Comparison of ENCODE assay signal across 11 cellular contexts in the genomic region with DNA sequence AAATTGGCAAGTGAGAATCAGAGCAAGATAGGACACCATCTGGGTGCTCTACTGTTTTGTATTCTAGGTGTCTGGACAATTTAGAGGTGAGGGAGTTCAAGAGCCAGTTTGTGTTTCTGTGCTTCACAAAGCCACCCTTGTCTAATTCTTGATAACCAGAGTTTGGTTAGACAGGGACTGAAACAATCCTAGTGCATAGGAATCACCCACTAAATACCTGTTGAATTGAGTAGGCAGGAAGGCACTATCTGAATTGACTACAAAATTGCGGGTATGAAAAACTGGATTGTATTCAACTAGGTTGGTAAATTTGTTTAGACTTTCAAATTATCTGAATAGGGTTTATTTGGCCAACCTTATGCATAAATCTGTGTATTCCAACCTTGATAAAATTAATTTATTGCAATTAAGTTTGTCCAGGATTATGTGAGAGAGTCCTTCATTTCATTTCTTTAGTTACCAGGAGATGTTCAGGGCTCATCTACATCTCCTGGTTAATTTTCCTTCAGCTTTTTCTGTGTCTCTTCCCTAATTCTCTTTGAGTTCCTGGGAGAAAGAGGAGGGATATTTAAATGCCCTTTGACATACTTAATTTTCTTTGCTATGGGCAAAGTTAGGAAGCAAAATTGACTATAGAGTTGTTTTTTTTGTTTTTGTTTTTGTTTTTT. TPM values are rescaled to one million over a fixed set of nuclear protein-coding genes. Genes with fewer than 3 reads are reported as not detected.
A peak's percentile ranks its signal among the peaks of the same experiment; 100 is the strongest.
DNase-seq lines count a peak whose midpoint lies in the region; ATAC-seq and TF ChIP-seq lines count a peak whose summit lies in the region.
"Had no signal": no experiment of that assay in that cellular context is flagged by ENCODE, and none has a peak within 500 bp of the region (broad histone marks: within the 10 kb centered on the region; RNA-seq: fewer than 3 reads in every experiment).

No MANE protein-coding gene starts in this region.

- no peaks in the 10 kb centered on the region for H3K27me3 Mint-ChIP-seq in effector memory CD8-positive, alpha-beta T cell
- H3K27me3 Mint-ChIP-seq: IgD-negative memory B cell had no signal

- DNase-seq in GM12864 (ENCODE audit: low read depth) (no peak), MM.1S (no peak), epithelial cell of esophagus (ENCODE audit: low read depth) (no peak), osteoblast (ENCODE audit: insufficient read length, low spot score, missing footprints) (no peak), OCI-M2 (lab: John Stamatoyannopoulos, UW; ENCODE audit: unreplicated experiment) (no peak)
- DNase-seq in effector memory CD8-positive, alpha-beta T cell = no peak
- DNase-seq: activated CD4-positive, alpha-beta T cell treated with anti-CD3 and anti-CD28 coated beads, Interleukin-2, amount 50 U/mL, for 4 hours; activated naive CD4-positive, alpha-beta T cell treated with anti-CD3 and anti-CD28 coated beads, Interleukin-2, amount 50 U/mL, for 16 hours had no signal

- H3K9ac ChIP-seq in MM.1S (ENCODE audit: low read length) = peak overlapping the region; percentile 75; the same call in 1 of the 2 replicates

- H3K4me3 ChIP-seq in GM12864 (ENCODE audit: low read depth, low read length) (peak overlapping the region; percentile 70), MM.1S (ENCODE audit: low read length) (peak overlapping the region; percentile 91), epithelial cell of esophagus (ENCODE audit: low read length) (peak overlapping the region; percentile 64), osteoblast (ENCODE audit: insufficient read depth, low read length) (peak overlapping the region; percentile 83)
- H3K4me3 ChIP-seq: coronary artery had no signal

- no peak overlapping the region for H3K27ac Mint-ChIP-seq in effector memory CD8-positive, alpha-beta T cell
- H3K27ac Mint-ChIP-seq: IgD-negative memory B cell had no signal

- H3K9me2 ChIP-seq in MM.1S (replicated peaks; ENCODE audit: insufficient read depth, low read length) = no peaks in the 10 kb centered on the region

- H3K27me3 ChIP-seq in MM.1S (replicated peaks; ENCODE audit: insufficient read depth, low read length) (no peaks in the 10 kb centered on the region), osteoblast (ENCODE audit: insufficient read depth, low read length) (no peaks in the 10 kb centered on the region)

- H3K4me3 Mint-ChIP-seq in effector memory CD8-positive, alpha-beta T cell = no peak overlapping the region
- H3K4me3 Mint-ChIP-seq: IgD-negative memory B cell had no signal

- H3K79me2 ChIP-seq in MM.1S (ENCODE audit: low read length) = peaks cover 68% of the 10 kb centered on the region
- peaks cover 69% of the 10 kb centered on the region for H3K79me2 ChIP-seq in osteoblast (ENCODE audit: insufficient read depth, low read length)

- no peaks in the 10 kb centered on the region for H3K9me3 Mint-ChIP-seq in effector memory CD8-positive, alpha-beta T cell
- H3K9me3 Mint-ChIP-seq: IgD-negative memory B cell had no signal

- TF ChIP-seq CTCF in GM12864 (IDR thresholded peaks at IDR 0.05; ENCODE audit: low read depth, low read length, missing control alignments) = no peak
- no peak for TF ChIP-seq CTCF in MM.1S (IDR thresholded peaks at IDR 0.05; ENCODE audit: low read length)
- TF ChIP-seq CTCF in epithelial cell of esophagus (IDR thresholded peaks at IDR 0.05; ENCODE audit: insufficient read depth, low read depth, low read length, missing control alignments) = no peak
- TF ChIP-seq CTCF in osteoblast (IDR thresholded peaks at IDR 0.05; ENCODE audit: extremely low read depth, low read depth, low read length) = no peak

- H3K4me2 ChIP-seq in MM.1S (ENCODE audit: low read depth, low read length) = peak overlapping the region; percentile 84
- H3K4me2 ChIP-seq in osteoblast (ENCODE audit: insufficient read depth, low read length) = peak overlapping the region; percentile 94

- ATAC-seq in effector memory CD8-positive, alpha-beta T cell (replicated peaks) = no peak
- no peak for ATAC-seq in HG02885 (IDR thresholded peaks at IDR 0.05; ENCODE audit: poor library complexity, unreplicated experiment)

- H2AFZ ChIP-seq in MM.1S (ENCODE audit: low read length) (no peak overlapping the region), osteoblast (ENCODE audit: low read length) (peak overlapping the region; percentile 0)

- no peaks in the 10 kb centered on the region for H3F3A ChIP-seq in MM.1S (ENCODE audit: insufficient read depth, low read length)

- H4K20me1 ChIP-seq in MM.1S (ENCODE audit: insufficient read depth, low read length) = no peaks in the 10 kb centered on the region
- no peaks in the 10 kb centered on the region for H4K20me1 ChIP-seq in osteoblast (ENCODE audit: insufficient read depth, low read length)

- H3K9me3 ChIP-seq in MM.1S (replicated peaks; ENCODE audit: insufficient read depth, low read length) (no peaks in the 10 kb centered on the region), osteoblast (ENCODE audit: low read depth, low read length) (no peaks in the 10 kb centered on the region)

- H3K27ac ChIP-seq in MM.1S (ENCODE audit: low read length) = peak overlapping the region; percentile 3; the same call in 1 of the 2 replicates
- peak overlapping the region; percentile 92 for H3K27ac ChIP-seq in osteoblast (ENCODE audit: low read depth, low read length)
- H3K27ac ChIP-seq: coronary artery had no signal

- peaks cover 3% of the 10 kb centered on the region; the same call in 1 of the 2 replicates for H3K36me3 ChIP-seq in MM.1S (replicated peaks; ENCODE audit: insufficient read depth, low read length)
- peaks cover 16% of the 10 kb centered on the region for H3K36me3 ChIP-seq in osteoblast (ENCODE audit: insufficient read depth, low read length)

- H3K4me1 ChIP-seq in MM.1S (ENCODE audit: low read length) (peaks cover 15% of the 10 kb centered on the region; the same call in 1 of the 2 replicates), osteoblast (ENCODE audit: insufficient read depth, low read length) (peaks cover 25% of the 10 kb centered on the region)

- peaks cover 0 to 2% of the 10 kb centered on the region in 2 donors for H3K4me1 Mint-ChIP-seq in effector memory CD8-positive, alpha-beta T cell (ENCODE audit: low read depth in 2 of 2)

- H3K36me3 Mint-ChIP-seq in effector memory CD8-positive, alpha-beta T cell (ENCODE audit: insufficient read depth) = peaks cover 6% of the 10 kb centered on the region

RNA-seq across cellular contexts. Expression of a gene that starts 1.7 kb away (rescaled TPM):
- total RNA-seq in osteoblast = 16.2 and 18.5 TPM in 2 replicates

RNA-seq across cellular contexts. Expression of a gene that starts 18.1 kb away (rescaled TPM):
- total RNA-seq in osteoblast = 127 and 136 TPM in 2 replicates
